1 cellular context compared by ENCODE assay signal in genomic region chr4:23572382-23572781, GRCh38.
TF ChIP-seq lines count a peak whose summit lies in the region.

No MANE protein-coding gene starts in this region.

TF ChIP-seq in HepG2, 621 proteins besides CTCF, POLR2A, EP300 and RAD21 (continued from another document):
- TF ChIP-seq SP5 (CRISPR knock-in tag; IDR thresholded peaks at IDR 0.05; ENCODE audit: borderline replicate concordance, low read depth): no peak
